ENCODE assay signal across 26 cellular contexts in the genomic region with DNA sequence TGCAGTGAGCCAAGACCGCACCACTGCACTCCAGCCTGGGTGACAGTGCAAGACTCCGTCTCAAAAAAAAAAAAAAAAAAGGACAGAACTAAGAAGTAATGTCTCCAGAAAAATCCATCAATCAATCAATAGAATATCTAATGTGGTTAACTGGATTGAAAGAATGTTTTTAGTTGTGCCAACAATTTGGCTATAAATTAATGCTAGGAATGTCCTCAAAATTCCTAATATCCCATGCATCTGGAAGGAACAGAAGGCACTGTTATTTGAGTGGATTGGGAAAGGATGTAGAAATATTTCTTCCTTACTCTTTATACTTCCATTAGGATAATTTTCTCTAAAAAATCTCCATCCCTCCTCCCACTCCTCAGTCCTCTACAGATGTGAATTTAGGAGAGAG.
"Had no signal": no experiment of that assay in that cellular context is flagged by ENCODE, and none has a peak within 500 bp of the region (broad histone marks: within the 10 kb centered on the region; RNA-seq: fewer than 3 reads in every experiment).

No MANE protein-coding gene starts in this region.

- DNase-seq: activated CD4-positive, alpha-beta T cell treated with anti-CD3 and anti-CD28 coated beads for 48 hours; activated CD4-positive, alpha-beta T cell treated with anti-CD3 and anti-CD28 coated beads, Interleukin-2, amount 50 U/mL, for 1 hour; activated CD4-positive, alpha-beta T cell treated with anti-CD3 and anti-CD28 coated beads, Interleukin-2, amount 50 U/mL, for 48 hours; activated CD8-positive, alpha-beta memory T cell treated with anti-CD3 and anti-CD28 coated beads for 24 hours; activated CD8-positive, alpha-beta T cell treated with anti-CD3 and anti-CD28 coated beads for 36 hours; activated effector memory CD4-positive, alpha-beta T cell treated with Interleukin-2 at 50 U/mL for 16 hours; activated gamma-delta T cell treated with Interleukin-2 at 50 U/mL for 16 hours; activated naive CD4-positive, alpha-beta T cell treated with anti-CD3 and anti-CD28 coated beads, Interleukin-2, amount 50 U/mL, for 16 hours; activated naive CD4-positive, alpha-beta T cell treated with Interleukin-2 at 50 U/mL for 16 hours; activated T-cell treated with anti-CD3 and anti-CD28 coated beads, Interleukin-2, amount 50 U/mL, for 4 hours; adrenal gland; amygdala; aorta; central memory CD4-positive, alpha-beta T cell; cerebellar nuclear complex; colonic mucosa; effector CD8-positive, alpha-beta T cell; esophagus squamous epithelium; foreskin fibroblast; gastrocnemius medialis; glutamatergic neuron; heart left ventricle had no signal

- H3K4me1 ChIP-seq: breast epithelium, colonic mucosa, heart left ventricle had no signal

- H3K4me3 ChIP-seq: adrenal gland, breast epithelium, cardiac muscle cell, colonic mucosa, esophagus squamous epithelium, gastrocnemius medialis, heart left ventricle had no signal

- ATAC-seq: activated CD8-positive, alpha-beta T cell treated with anti-CD3 and anti-CD28 coated beads for 36 hours; activated T-cell treated with anti-CD3 and anti-CD28 coated beads, Interleukin-2, amount 50 U/mL, for 4 hours; activated T-helper 17 cell treated with anti-CD3 and anti-CD28 coated beads, Interleukin-2, amount 50 U/mL, for 72 hours; gastrocnemius medialis; heart left ventricle; WTC11 had no signal

- H3K9me3 ChIP-seq: adrenal gland, breast epithelium, colonic mucosa, esophagus squamous epithelium, gastrocnemius medialis, heart left ventricle had no signal

- H3K27me3 ChIP-seq: adrenal gland, breast epithelium, cardiac muscle cell, colonic mucosa, esophagus squamous epithelium, gastrocnemius medialis, heart left ventricle had no signal

- H3K36me3 ChIP-seq: adrenal gland, breast epithelium, cardiac muscle cell, colonic mucosa, esophagus squamous epithelium, gastrocnemius medialis, heart left ventricle had no signal
